26 cellular contexts compared by ENCODE assay signal in genomic region chr11:76542436-76542835, GRCh38.
"Had no signal": no experiment of that assay in that cellular context is flagged by ENCODE, and none has a peak within 500 bp of the region (broad histone marks: within the 10 kb centered on the region; RNA-seq: fewer than 3 reads in every experiment).

No MANE protein-coding gene starts in this region.

- DNase-seq: activated CD4-positive, alpha-beta T cell treated with anti-CD3 and anti-CD28 coated beads for 48 hours; activated CD4-positive, alpha-beta T cell treated with anti-CD3 and anti-CD28 coated beads, Interleukin-2, amount 50 U/mL, for 48 hours; activated effector memory CD4-positive, alpha-beta T cell treated with Interleukin-2 at 50 U/mL for 16 hours; activated naive CD4-positive, alpha-beta T cell treated with Interleukin-2 at 50 U/mL for 16 hours; anterior cingulate cortex; body of pancreas; cerebellar nuclear complex; colonic mucosa; effector CD8-positive, alpha-beta T cell; heart left ventricle; hypothalamus; kidney glomerular epithelial cell; left lung; lower lobe of right lung; mesendoderm; natural killer cell; occipital lobe; posterior cingulate gyrus; right cardiac atrium; spleen; stimulated activated naive CD4-positive, alpha-beta T cell treated with Interleukin-2 at 50 U/mL for 16 hours; transverse colon; WERI-Rb-1 had no signal

- ATAC-seq: activated CD4-positive, CD25-positive, alpha-beta regulatory T cell treated with anti-CD3 and anti-CD28 coated beads, Interleukin-2, amount 50 U/mL, for 24 hours; body of pancreas; left lung; lower lobe of right lung; natural killer cell had no signal

- H3K4me3 ChIP-seq: body of pancreas, colonic mucosa, heart left ventricle, left lung, lower lobe of right lung, neural progenitor cell, spleen, transverse colon had no signal

- H2AFZ ChIP-seq: neural progenitor cell had no signal

- H3K27me3 ChIP-seq: body of pancreas, colonic mucosa, heart left ventricle, left lung, neural progenitor cell, spleen, transverse colon had no signal

- H3K36me3 ChIP-seq: colonic mucosa had no signal

- H3K4me1 Mint-ChIP-seq: neural progenitor cell had no signal

- H3K9me3 Mint-ChIP-seq: natural killer cell, neural progenitor cell had no signal

- H3K9ac ChIP-seq: neural progenitor cell had no signal

- H3K4me3 Mint-ChIP-seq: activated naive CD8-positive, alpha-beta T cell; natural killer cell; neural progenitor cell had no signal

- H3K27ac ChIP-seq: body of pancreas, colonic mucosa, heart left ventricle, left lung, lower lobe of right lung, neural progenitor cell, spleen, transverse colon, WERI-Rb-1 had no signal

- H3K9me3 ChIP-seq: body of pancreas, colonic mucosa, heart left ventricle, left lung, lower lobe of right lung, spleen, transverse colon had no signal

- H3K4me2 ChIP-seq: neural progenitor cell had no signal

- H3K27me3 Mint-ChIP-seq: activated naive CD8-positive, alpha-beta T cell had no signal

- H3K4me1 ChIP-seq: body of pancreas, colonic mucosa, left lung, lower lobe of right lung, neural progenitor cell, spleen, transverse colon had no signal

- H3K27ac Mint-ChIP-seq: activated naive CD8-positive, alpha-beta T cell; natural killer cell; neural progenitor cell had no signal
